ENCODE assay signal across 15 cellular contexts in genomic region chr6:98579089-98579488, GRCh38.
"Had no signal": no experiment of that assay in that cellular context is flagged by ENCODE, and none has a peak within 500 bp of the region (broad histone marks: within the 10 kb centered on the region; RNA-seq: fewer than 3 reads in every experiment).

No MANE protein-coding gene starts in this region.

- H3K9me3 ChIP-seq: gastrocnemius medialis, left ventricle myocardium inferior, prostate gland, right lobe of liver, uterus had no signal

- H3K36me3 ChIP-seq: gastrocnemius medialis, left ventricle myocardium inferior, prostate gland, right lobe of liver, uterus had no signal

- H3K9me3 Mint-ChIP-seq: activated naive CD8-positive, alpha-beta T cell treated with anti-CD3 and anti-CD28 coated beads, Interleukin-2, amount 10 ng/mL, durations not matched to agents 7 days and 5 days; dendritic cell treated with granulocyte-macrophage colony-stimulating factor and Interleukin-4, amounts not matched to agents 40 ng/mL and 50 ng/mL, for 4 days; memory B cell had no signal

- H3K4me1 ChIP-seq: gastrocnemius medialis, prostate gland, right lobe of liver, uterus had no signal

- H3K27me3 ChIP-seq: gastrocnemius medialis, right lobe of liver, uterus had no signal

- H3K4me3 ChIP-seq: gastrocnemius medialis, left ventricle myocardium inferior, prostate gland, right lobe of liver, uterus had no signal

- H3K36me3 Mint-ChIP-seq: activated naive CD8-positive, alpha-beta T cell treated with anti-CD3 and anti-CD28 coated beads, Interleukin-2, amount 10 ng/mL, durations not matched to agents 7 days and 5 days; memory B cell; natural killer cell had no signal

- H3K27ac ChIP-seq: gastrocnemius medialis, left ventricle myocardium inferior, prostate gland, right lobe of liver, uterus had no signal

- H3K27ac Mint-ChIP-seq: activated naive CD8-positive, alpha-beta T cell treated with anti-CD3 and anti-CD28 coated beads, Interleukin-2, amount 10 ng/mL, durations not matched to agents 7 days and 5 days; dendritic cell treated with granulocyte-macrophage colony-stimulating factor and Interleukin-4, amounts not matched to agents 40 ng/mL and 50 ng/mL, for 4 days; memory B cell; natural killer cell had no signal

- H3K4me1 Mint-ChIP-seq: activated naive CD8-positive, alpha-beta T cell treated with anti-CD3 and anti-CD28 coated beads, Interleukin-2, amount 10 ng/mL, durations not matched to agents 7 days and 5 days; memory B cell; natural killer cell had no signal

- H3K27me3 Mint-ChIP-seq: activated naive CD8-positive, alpha-beta T cell treated with anti-CD3 and anti-CD28 coated beads, Interleukin-2, amount 10 ng/mL, durations not matched to agents 7 days and 5 days; dendritic cell treated with granulocyte-macrophage colony-stimulating factor and Interleukin-4, amounts not matched to agents 40 ng/mL and 50 ng/mL, for 4 days; memory B cell had no signal

- H3K4me3 Mint-ChIP-seq: activated naive CD8-positive, alpha-beta T cell treated with anti-CD3 and anti-CD28 coated beads, Interleukin-2, amount 10 ng/mL, durations not matched to agents 7 days and 5 days; dendritic cell treated with granulocyte-macrophage colony-stimulating factor and Interleukin-4, amounts not matched to agents 40 ng/mL and 50 ng/mL, for 4 days; memory B cell; natural killer cell had no signal

- DNase-seq: activated naive CD4-positive, alpha-beta T cell; activated naive CD8-positive, alpha-beta T cell treated with anti-CD3 and anti-CD28 coated beads, Interleukin-2, amount 10 ng/mL, durations not matched to agents 7 days and 5 days; activated T-cell treated with anti-CD3 and anti-CD28 coated beads for 4 hours; effector memory CD4-positive, alpha-beta T cell; gastrocnemius medialis; kidney; left ventricle myocardium inferior; natural killer cell; nucleus accumbens; right lobe of liver; stimulated activated CD4-positive, alpha-beta T cell treated with anti-CD3 and anti-CD28 coated beads, Interleukin-2, amount 100 ng/mL, for 24 hours; uterus had no signal
